Comparison of ENCODE assay signal across 8 cellular contexts in the genomic region with DNA sequence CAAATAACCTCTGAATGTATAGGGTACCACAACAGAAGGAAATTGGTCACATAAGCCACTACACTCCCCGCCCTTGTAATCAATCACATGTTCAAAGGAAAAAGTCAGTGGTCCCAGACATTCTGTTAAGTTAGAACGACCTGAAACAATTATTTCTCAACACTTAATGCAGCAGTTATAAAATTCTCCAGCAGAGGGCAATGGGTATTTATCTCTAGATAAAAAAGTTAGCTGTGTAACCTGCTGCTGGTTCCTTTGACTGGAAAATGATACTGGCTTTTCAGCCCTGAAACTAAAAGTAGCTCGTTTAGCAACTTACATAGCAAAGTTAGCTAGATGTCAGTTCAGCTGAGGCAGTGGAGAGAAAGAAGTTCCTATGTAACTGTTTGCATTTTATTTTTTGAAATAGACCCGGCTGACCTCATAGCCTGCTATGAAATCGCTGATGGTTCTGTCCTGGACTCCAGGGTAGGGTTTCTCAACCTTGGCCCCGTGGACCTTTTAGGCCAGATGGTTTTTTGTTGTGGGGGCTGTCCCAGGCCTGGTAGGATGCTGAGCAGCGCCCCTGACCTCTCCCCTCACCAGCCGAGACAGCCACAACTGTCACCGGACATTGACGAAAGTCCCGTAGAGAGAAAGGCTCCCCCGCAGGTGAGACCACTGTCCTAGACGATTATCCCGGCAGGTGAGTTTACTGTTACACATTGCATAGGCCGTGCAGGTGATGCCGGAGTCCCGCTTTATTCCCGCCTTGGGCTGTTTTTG. TPM values are rescaled to one million over a fixed set of nuclear protein-coding genes. Genes with fewer than 3 reads are reported as not detected.
A peak's percentile ranks its signal among the peaks of the same experiment; 100 is the strongest.
DNase-seq lines count a peak whose midpoint lies in the region; ATAC-seq, FAIRE-seq and TF ChIP-seq lines count a peak whose summit lies in the region.

No MANE protein-coding gene starts in this region.

- BruUV-seq in GM12878 (replicated peaks; lab: Mats Ljungman, UMichigan): no TSS peak

- H3K4me1 ChIP-seq in GM12878 (ENCODE audit: control insufficient read depth, insufficient read depth, low read length): no peaks in the 10 kb centered on the region
- H3K4me1 ChIP-seq in kidney (ENCODE audit: control insufficient read depth in 1 of 2, insufficient read depth in 1 of 2, low read depth in 1 of 2, low read length in 2 of 2): no peaks in the 10 kb centered on the region
- no peaks in the 10 kb centered on the region for H3K4me1 ChIP-seq in tibial artery

- intact Hi-C loops in GM12878 (cut with micrococcal nuclease; ENCODE audit: unreplicated experiment): loop anchor here (1.0 kb wide), 1 partner anchor 203 kb away; no protein-coding TSS in a partner anchor
- intact Hi-C loops in kidney (cut with DNase I): loop anchor here (5.0 kb wide), 1 partner anchor 204 kb away; no protein-coding TSS in a partner anchor
- intact Hi-C loops in tibial artery (cut with DNase I; ENCODE audit: low total_unique reads): no loop called here

- peak; percentile 65 for DNase-seq in NCI-H82 (lab: John Stamatoyannopoulos, UW)
- no peak for DNase-seq in NCI-H82 treated with DMSO at 0.1 percent for 48 hours (lab: John Stamatoyannopoulos, UW; ENCODE audit: unreplicated experiment)
- DNase-seq in H4 (ENCODE audit: low spot score): peak; percentile 32
- DNase-seq in NCI-H2227 (lab: John Stamatoyannopoulos, UW; ENCODE audit: unreplicated experiment): peak; percentile 65
- DNase-seq in GM12878 (ENCODE audit: low read depth, low spot score): peak; percentile 35
- DNase-seq in kidney: no peak
- no peak for DNase-seq in tibial artery
- no peak for DNase-seq in activated CD4-positive, CD25-positive, alpha-beta regulatory T cell treated with anti-CD3 and anti-CD28 coated beads, Interleukin-2, amount 50 U/mL, for 72 hours

- FAIRE-seq in GM12878 (lab: Jason Lieb, UNC): peak; percentile 95
- peak; percentile 66 for FAIRE-seq in kidney (lab: Jason Lieb, UNC)

- POLR2A ChIA-PET in GM12878 (lab: Charles Lee): no interaction called here

- no peaks in the 10 kb centered on the region for H4K20me1 ChIP-seq in GM12878 (ENCODE audit: control insufficient read depth, insufficient read depth)

- 70% methylated on average over 18 of the region's 18 CpGs for whole genome bisulfite sequencing in GM12878 (ENCODE audit: insufficient coverage, insufficient replicate concordance, low lambda C conversion rate, missing lambda C conversion rate)

- CTCF ChIA-PET in GM12878 (lab: Yijun Ruan, JAX): interaction anchor here (0.6 to 3.8 kb wide), 39 partner anchors 10 to 1292 kb away, joined by 3 to 36 read pairs (median 4); no protein-coding TSS in a partner anchor

- H3K9ac ChIP-seq in GM12878 (ENCODE audit: control insufficient read depth, insufficient read depth, low read length) (no peak overlapping the region), kidney (ENCODE audit: low read length in 2 of 2) (no peak overlapping the region)

- SMC1A ChIA-PET in GM12878 (lab: Charles Lee; ENCODE audit: uncharacterized antibody, unreplicated experiment): interaction anchor here (0.8 to 2.4 kb wide), 11 partner anchors 9 to 211 kb away, joined by 3 to 12 read pairs (median 5); no protein-coding TSS in a partner anchor

- RAD21 ChIA-PET in GM12878 (lab: Charles Lee; ENCODE audit: unreplicated experiment): interaction anchor here (0.6 to 1.3 kb wide), 4 partner anchors 8 to 269 kb away, joined by 3 to 9 read pairs (median 3); no protein-coding TSS in a partner anchor

- in situ Hi-C loops in GM12878 (cut with MboI): no loop called here

- H3K4me3 ChIP-seq in GM12878 (no peak overlapping the region), kidney (ENCODE audit: low read length in 2 of 2) (no peak overlapping the region), tibial artery (no peak overlapping the region)

- H3K27me3 ChIP-seq in GM12878 (replicated peaks in 1 of 2; ENCODE audit: control insufficient read depth in 2 of 2, insufficient read depth in 2 of 2, low read length in 1 of 2) (no peaks in the 10 kb centered on the region), tibial artery (no peaks in the 10 kb centered on the region)

- TF ChIP-seq POLR2A in GM12878 (IDR thresholded peaks at IDR 0.05; ENCODE audit: low read depth, low read length): no peak

- peak; percentile 83 for ATAC-seq in GM12878

- peak; percentile 51 for TF ChIP-seq RAD21 in GM12878 (IDR thresholded peaks at IDR 0.05; ENCODE audit: insufficient read depth, low read depth, low read length)

- no peaks in the 10 kb centered on the region for H3K79me2 ChIP-seq in GM12878 (ENCODE audit: control insufficient read depth, insufficient read depth, low read length)

- no peaks in the 10 kb centered on the region for H3K36me3 ChIP-seq in GM12878 (ENCODE audit: control insufficient read depth in 2 of 2, insufficient read depth in 2 of 2, low read length in 1 of 2)
- H3K36me3 ChIP-seq in kidney (ENCODE audit: control insufficient read depth in 1 of 2, insufficient read depth in 2 of 2, low read length in 2 of 2): no peaks in the 10 kb centered on the region
- H3K36me3 ChIP-seq in tibial artery: no peaks in the 10 kb centered on the region

- TF ChIP-seq CTCF in GM12878 (IDR thresholded peaks at IDR 0.05 in 2 of 3, conservative IDR thresholded peaks at IDR 0.05 in 1 of 3; ENCODE audit: control insufficient read depth in 2 of 3, extremely low read depth in 1 of 3, insufficient read depth in 1 of 3, low read depth in 3 of 3, low read length in 3 of 3) (peak; percentile 49 to 72 (median 60); a peak in 5 of 6 replicates), kidney (IDR thresholded peaks at IDR 0.05; ENCODE audit: borderline replicate concordance, extremely low read depth, insufficient read depth) (peak; percentile 67), tibial artery (IDR thresholded peaks at IDR 0.05) (peak; percentile 62 to 63)

- no peak overlapping the region for H3K27ac ChIP-seq in GM12878 (ENCODE audit: control insufficient read depth, insufficient read depth)
- H3K27ac ChIP-seq in kidney (ENCODE audit: low read depth in 2 of 2, low read length in 2 of 2): no peak overlapping the region
- no peak overlapping the region for H3K27ac ChIP-seq in tibial artery

- no peak overlapping the region for H3K4me2 ChIP-seq in GM12878 (ENCODE audit: control insufficient read depth, insufficient read depth)

- H2AFZ ChIP-seq in GM12878 (ENCODE audit: control insufficient read depth, low read depth, low read length): peak overlapping the region; percentile 21; the same call in 1 of the 2 replicates

- no peak for TF ChIP-seq EP300 in GM12878 (IDR thresholded peaks at IDR 0.05; ENCODE audit: borderline replicate concordance in 1 of 2, control insufficient read depth in 1 of 2, low read depth in 2 of 2, low read length in 2 of 2)

- H3K9me3 ChIP-seq in GM12878 (replicated peaks; ENCODE audit: control insufficient read depth, insufficient read depth, low read length) (no peaks in the 10 kb centered on the region; the same call in 2 of the 3 replicates), kidney (ENCODE audit: control insufficient read depth in 1 of 2, low read length in 2 of 2) (no peaks in the 10 kb centered on the region), tibial artery (no peaks in the 10 kb centered on the region)

TF ChIP-seq in GM12878, 131 proteins besides CTCF, POLR2A, EP300 and RAD21:
- TF ChIP-seq SMC3 (IDR thresholded peaks at IDR 0.05; ENCODE audit: borderline replicate concordance, low read length) (peak; percentile 51; the same call in 1 of the 2 replicates), FOXK2 (IDR thresholded peaks at IDR 0.05) (no peak)

RNA-seq across cellular contexts. Expression of gene PROSER2, which starts 40.2 kb away (rescaled TPM):
- 1.5 and 1.9 TPM in 2 replicates for total RNA-seq in H4 (2014; rRNA removed; shearing (Covaris generic))
- 0.15 TPM in 1 of 2 replicates, not detected in the other for total RNA-seq in GM12878 (2013; cell fraction: nucleolus; rRNA removed)
- total RNA-seq in GM12878 (2014; rRNA removed) (0.16 TPM in 1 of 2 replicates, not detected in the other), GM12878 (2014; rRNA removed; fragmentation: Illumina TruSeq; extraction: Trizol) (0.04 TPM in 1 of 2 replicates, not detected in the other), GM12878 (2021) (0.10 and 0.27 TPM in 2 replicates), kidney (48.2 TPM)
- not detected for polyA plus RNA-seq in GM12878 (2011; ENCODE audit: low read depth)
- polyA plus RNA-seq in GM12878 (2011; rRNA removed) (0.04 TPM in 1 of 2 replicates, not detected in the other), GM12878 (2014; fragmentation: Illumina TruSeq; extraction: Trizol) (0.25 TPM in 1 of 2 replicates, not detected in the other), GM12878 (2014; fragmentation: Nextera tagmentation; extraction: Ambion mirVana) (not detected), GM12878 (2014; rRNA removed) (0.27 TPM in 1 of 2 replicates, not detected in the other), GM12878 (2016; fragmentation: Nextera tagmentation; extraction: Ambion mirVana) (not detected), kidney (ENCODE audit: insufficient read depth, low read depth, low replicate concordance) (8.1 TPM)
- polyA plus RNA-seq in GM12878 (2011; cell fraction: cytosol; rRNA removed): not detected in 2 replicates
- not detected in 2 replicates for polyA plus RNA-seq in GM12878 (2011; cell fraction: nucleus; rRNA removed)
- 0.10 and 0.20 TPM in 2 replicates for polyA plus RNA-seq in GM12878 (2012)
- 0.07 TPM in 1 of 2 replicates, not detected in the other for polyA minus RNA-seq in GM12878 (2011; rRNA and poly(A)+ RNA removed)
- not detected in 2 replicates for polyA minus RNA-seq in GM12878 (2011; cell fraction: cytosol; rRNA and poly(A)+ RNA removed)
- polyA minus RNA-seq in GM12878 (2011; cell fraction: nucleus; rRNA and poly(A)+ RNA removed): not detected in 2 replicates

RNA-seq across cellular contexts. Expression of gene ECHDC3, which starts 40.8 kb away (rescaled TPM):
- total RNA-seq in H4 (2014; rRNA removed; shearing (Covaris generic)): 3.6 and 4.4 TPM in 2 replicates
- 0.93 and 2.9 TPM in 2 replicates for total RNA-seq in GM12878 (2013; cell fraction: nucleolus; rRNA removed)
- total RNA-seq in GM12878 (2014; rRNA removed) (10.0 and 11.8 TPM in 2 replicates), GM12878 (2014; rRNA removed; fragmentation: Illumina TruSeq; extraction: Trizol) (6.0 and 6.9 TPM in 2 replicates), GM12878 (2021) (6.6 and 8.5 TPM in 2 replicates), kidney (32.4 TPM)
- 3.6 TPM for polyA plus RNA-seq in GM12878 (2011; ENCODE audit: low read depth)
- polyA plus RNA-seq in GM12878 (2011; rRNA removed) (0.09 and 0.19 TPM in 2 replicates), GM12878 (2014; fragmentation: Illumina TruSeq; extraction: Trizol) (2.4 and 6.0 TPM in 2 replicates), GM12878 (2014; fragmentation: Nextera tagmentation; extraction: Ambion mirVana) (under 1 TPM; 0.16 to 0.47 TPM), GM12878 (2014; rRNA removed) (8.1 and 8.8 TPM in 2 replicates), GM12878 (2016; fragmentation: Nextera tagmentation; extraction: Ambion mirVana) (1 to 10 TPM; 3.8 to 8.0 TPM), kidney (ENCODE audit: insufficient read depth, low read depth, low replicate concordance) (132 TPM)
- polyA plus RNA-seq in GM12878 (2011; cell fraction: cytosol; rRNA removed): 0.31 and 0.32 TPM in 2 replicates
- 0.30 and 0.38 TPM in 2 replicates for polyA plus RNA-seq in GM12878 (2011; cell fraction: nucleus; rRNA removed)
- polyA plus RNA-seq in GM12878 (2012): 3.2 and 7.1 TPM in 2 replicates
- 0.15 TPM in 1 of 2 replicates, not detected in the other for polyA minus RNA-seq in GM12878 (2011; rRNA and poly(A)+ RNA removed)
- not detected in 2 replicates for polyA minus RNA-seq in GM12878 (2011; cell fraction: cytosol; rRNA and poly(A)+ RNA removed)
- polyA minus RNA-seq in GM12878 (2011; cell fraction: nucleus; rRNA and poly(A)+ RNA removed): not detected in 2 replicates

Comparison
In these comparisons a context has a peak if more than half of its experiments do, and no peak if none do; other contexts are left out.
1. DNase-seq: peak in NCI-H82 (single experiment), H4 (single experiment), NCI-H2227 (single experiment) and GM12878 (single experiment); none in NCI-H82 treated with DMSO at 0.1 percent for 48 hours (single experiment), kidney (single experiment), tibial artery (0 of 2) and activated CD4-positive, CD25-positive, alpha-beta regulatory T cell treated with anti-CD3 and anti-CD28 coated beads, Interleukin-2, amount 50 U/mL, for 72 hours (single experiment).
2. RNA of gene PROSER2, which starts 40.2 kb away (total RNA-seq): 48.2 TPM in kidney (single experiment); 1.5 to 1.9 TPM in H4 and 0.04 to 0.27 TPM in GM12878; every median in the first group is over 10 times any median in the second.
3. Peak in every context shown above with its lines, with median percentiles within 50 percentile points of each other: CTCF ChIP-seq.